1 cellular context compared by ENCODE assay signal in the genomic region with DNA sequence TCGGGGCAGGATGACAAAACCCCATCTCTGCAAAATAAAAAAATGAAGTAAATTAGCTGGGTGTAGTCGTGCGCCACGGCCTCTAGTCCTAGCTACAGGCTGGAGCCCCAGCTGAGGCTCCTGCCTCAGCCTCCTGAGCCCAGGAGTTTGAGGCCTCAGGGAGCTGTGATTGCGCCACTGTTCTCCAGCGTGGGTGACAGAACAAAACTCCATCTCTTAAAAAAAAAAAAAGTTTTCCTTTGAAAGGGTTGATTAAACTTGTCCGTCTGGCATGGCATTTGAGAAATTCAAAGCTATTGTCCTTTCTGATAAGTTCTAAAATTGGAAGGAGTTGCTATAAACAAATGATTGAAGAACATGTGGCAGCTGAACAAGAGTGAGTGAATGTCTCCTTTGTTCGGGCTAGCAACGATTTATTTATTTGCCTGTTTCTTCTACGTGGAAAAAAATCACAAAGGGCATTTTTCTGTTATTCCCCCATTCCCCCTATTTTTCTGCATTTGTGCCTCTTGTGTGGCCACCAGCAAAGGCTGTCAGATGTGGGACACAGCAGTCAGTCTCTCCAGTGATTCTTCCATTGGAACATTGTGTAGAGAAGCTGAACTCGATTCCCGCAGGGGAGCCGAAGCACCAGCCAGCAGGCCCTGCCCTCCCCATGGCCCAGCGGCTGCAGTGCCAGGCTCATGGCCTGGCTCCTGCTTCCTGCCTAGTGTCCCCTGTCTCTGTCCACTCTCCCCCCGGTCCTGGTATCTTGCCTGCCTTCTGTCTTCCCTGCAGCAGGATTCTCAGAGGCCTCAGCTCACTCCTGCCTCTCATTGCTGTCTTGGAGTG.
TF ChIP-seq lines count a peak whose summit lies in the region.

No MANE protein-coding gene starts in this region.

TF ChIP-seq in endothelial cell of umbilical vein, 7 proteins besides CTCF, POLR2A, EP300 and RAD21:
- TF ChIP-seq JUN (IDR thresholded peaks at IDR 0.05; ENCODE audit: borderline replicate concordance, insufficient read depth, insufficient read length, low read depth), result no peak
- TF ChIP-seq GATA2 (IDR thresholded peaks at IDR 0.05; ENCODE audit: insufficient read depth, insufficient read length, low read depth, low read length), result no peak
- no peak for TF ChIP-seq EZH2 (IDR thresholded peaks at IDR 0.05; ENCODE audit: borderline replicate concordance, low read depth, low read length, severe bottlenecking)
- no peak for TF ChIP-seq MYC (IDR thresholded peaks at IDR 0.05; ENCODE audit: low read depth, low read length)
- TF ChIP-seq POLR2AphosphoS5 (IDR thresholded peaks at IDR 0.05; ENCODE audit: insufficient read depth, low read depth, low read length), result no peak
- TF ChIP-seq, protein P1, sequence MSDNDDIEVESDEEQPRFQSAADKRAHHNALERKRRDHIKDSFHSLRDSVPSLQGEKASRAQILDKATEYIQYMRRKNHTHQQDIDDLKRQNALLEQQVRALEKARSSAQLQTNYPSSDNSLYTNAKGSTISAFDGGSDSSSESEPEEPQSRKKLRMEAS (IDR thresholded peaks at IDR 0.05; ENCODE audit: insufficient read depth, insufficient read length), result no peak
- TF ChIP-seq FOS (IDR thresholded peaks at IDR 0.05; ENCODE audit: borderline replicate concordance, insufficient read depth, low read length), result no peak
